In genomic region chr11:64447717-64448598, GRCh38 we compare ENCODE assay signal across 8 cellular contexts.
DNase-seq lines count a peak whose midpoint lies in the region; ATAC-seq and TF ChIP-seq lines count a peak whose summit lies in the region.

No MANE protein-coding gene starts in this region.

- TF ChIP-seq CTCF in GM12875 (IDR thresholded peaks at IDR 0.05; ENCODE audit: borderline replicate concordance, insufficient read depth, low read depth, low read length) (no peak), omental fat pad (IDR thresholded peaks at IDR 0.05) (no peak)

- DNase-seq in A172 (ENCODE audit: low spot score): peak; percentile 13
- DNase-seq in OCI-M1 (lab: John Stamatoyannopoulos, UW): peak; percentile 51
- peak; percentile 55 for DNase-seq in fibroblast of peridontal ligament (ENCODE audit: extremely low read depth)
- no peak for DNase-seq in omental fat pad (ENCODE audit: low spot score)
- DNase-seq in activated CD8-positive, alpha-beta memory T cell treated with anti-CD3 and anti-CD28 coated beads for 24 hours: no peak
- no peak for DNase-seq in stimulated activated CD4-positive, alpha-beta T cell treated with anti-CD3 and anti-CD28 coated beads, Interleukin-1b, Interleukin-23, amount 100 ng/mL, for 48 hours

- peak overlapping the region; percentile 17 for H3K4me3 ChIP-seq in GM12875 (ENCODE audit: low read depth, low read length)

- ATAC-seq in omental fat pad (ENCODE audit: low FRiP score) (peak; percentile 13), GM18858 (IDR thresholded peaks at IDR 0.05; ENCODE audit: unreplicated experiment) (no peak)

Comparison
In these comparisons a context has a peak if more than half of its experiments do, and no peak if none do; other contexts are left out.
1. DNase-seq: peak in A172 (single experiment), OCI-M1 (single experiment) and fibroblast of peridontal ligament (single experiment); none in omental fat pad (single experiment), activated CD8-positive, alpha-beta memory T cell treated with anti-CD3 and anti-CD28 coated beads for 24 hours (single experiment) and stimulated activated CD4-positive, alpha-beta T cell treated with anti-CD3 and anti-CD28 coated beads, Interleukin-1b, Interleukin-23, amount 100 ng/mL, for 48 hours (single experiment).